26 cellular contexts compared by ENCODE assay signal in the genomic region with DNA sequence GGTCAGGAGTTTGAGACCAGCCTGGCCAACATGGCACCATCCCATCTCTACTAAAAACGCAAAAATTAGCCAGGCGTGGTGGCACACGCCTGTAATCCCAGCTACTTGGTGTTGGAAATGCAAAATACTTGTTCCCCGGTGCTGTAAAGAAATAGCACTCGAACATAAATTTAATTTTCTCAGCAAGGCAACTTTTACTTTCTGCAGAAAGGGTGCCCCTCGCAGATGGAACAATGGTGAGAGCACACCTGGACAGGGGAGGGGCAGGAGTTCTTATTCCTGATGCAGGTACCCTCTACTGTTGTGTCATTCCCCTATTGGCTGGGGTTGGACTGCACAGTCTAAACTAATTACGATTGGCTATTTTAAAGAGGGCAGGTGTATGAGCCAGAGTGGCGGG.
DNase-seq lines count a peak whose midpoint lies in the region; ATAC-seq, FAIRE-seq and TF ChIP-seq lines count a peak whose summit lies in the region.
"Had no signal": no experiment of that assay in that cellular context is flagged by ENCODE, and none has a peak within 500 bp of the region (broad histone marks: within the 10 kb centered on the region; RNA-seq: fewer than 3 reads in every experiment).

No MANE protein-coding gene starts in this region.

- H3K4me2 ChIP-seq in GM23338 (no peak overlapping the region), HCT116 (ENCODE audit: low read length) (no peak overlapping the region), GM12878 (ENCODE audit: control insufficient read depth, insufficient read depth) (no peak overlapping the region)
- H3K4me2 ChIP-seq: A549; BLaER1 treated with 17β-estradiol and CSF1 and Interleukin-3, amounts not matched to agents 10 nM and 100 nM had no signal

- BruUV-seq in HCT116 (replicated peaks; lab: Mats Ljungman, UMichigan), result no TSS peak
- BruUV-seq in GM12878 (replicated peaks; lab: Mats Ljungman, UMichigan), result no TSS peak

- peaks cover 6% of the 10 kb centered on the region in 2 experiments; a peak in 2 of 4 replicates for H3K9me3 ChIP-seq in HCT116 (ENCODE audit: control insufficient read depth in 1 of 2, insufficient read depth in 1 of 2, low read depth in 1 of 2, low read length in 2 of 2)
- H3K9me3 ChIP-seq in GM12878 (replicated peaks; ENCODE audit: control insufficient read depth, insufficient read depth, low read length), result peaks cover 2% of the 10 kb centered on the region; the same call in 1 of the 3 replicates
- H3K9me3 ChIP-seq in endodermal cell (ENCODE audit: control insufficient read depth, low read length), result peaks cover 33% of the 10 kb centered on the region
- H3K9me3 ChIP-seq: BE2C had no signal

- H3K4me1 Mint-ChIP-seq in GM23338, result peaks cover 11% of the 10 kb centered on the region
- peaks cover 4% of the 10 kb centered on the region for H3K4me1 Mint-ChIP-seq in endodermal cell
- no peaks in the 10 kb centered on the region for H3K4me1 Mint-ChIP-seq in activated T-cell treated with anti-CD3 and anti-CD28 coated beads, Interleukin-2, amount 50 U/mL, for 24 hours (ENCODE audit: low read depth)
- H3K4me1 Mint-ChIP-seq: CD14-positive monocyte; CD8-positive, alpha-beta memory T cell had no signal

- POLR2A ChIA-PET in HCT116 (lab: Charles Lee) (no interaction called here), GM12878 (lab: Charles Lee) (no interaction called here), RWPE1 (lab: Yijun Ruan, JAX; ENCODE audit: low non-redundant PET) (no interaction called here)

- TF ChIP-seq CTCF in GM23338 (conservative IDR thresholded peaks at IDR 0.05; ENCODE audit: low read depth in 2 of 2), result no peak
- TF ChIP-seq CTCF in HCT116 (IDR thresholded peaks at IDR 0.05 in 2 of 3, conservative IDR thresholded peaks at IDR 0.05 in 1 of 3; ENCODE audit: borderline replicate concordance in 1 of 3, insufficient read depth in 1 of 3, low read depth in 2 of 3, low read length in 2 of 3), result no peak
- TF ChIP-seq CTCF in GM12878 (IDR thresholded peaks at IDR 0.05 in 2 of 3, conservative IDR thresholded peaks at IDR 0.05 in 1 of 3; ENCODE audit: control insufficient read depth in 2 of 3, extremely low read depth in 1 of 3, insufficient read depth in 1 of 3, low read depth in 3 of 3, low read length in 3 of 3), result no peak
- no peak for TF ChIP-seq CTCF in endodermal cell (conservative IDR thresholded peaks at IDR 0.05)
- TF ChIP-seq CTCF in RWPE1 (conservative IDR thresholded peaks at IDR 0.05; ENCODE audit: low read depth), result no peak

- peaks cover 23% of the 10 kb centered on the region for H3K36me3 ChIP-seq in GM23338 (ENCODE audit: insufficient read depth)
- no peaks in the 10 kb centered on the region for H3K36me3 ChIP-seq in HCT116 (ENCODE audit: control insufficient read depth in 1 of 2, insufficient read depth in 2 of 2, low read length in 2 of 2)
- H3K36me3 ChIP-seq in GM12878 (ENCODE audit: control insufficient read depth in 2 of 2, insufficient read depth in 2 of 2, low read length in 1 of 2), result no peaks in the 10 kb centered on the region
- H3K36me3 ChIP-seq in endodermal cell (ENCODE audit: control insufficient read depth, insufficient read depth, low read length), result no peaks in the 10 kb centered on the region
- H3K36me3 ChIP-seq: BE2C had no signal

- H4K20me1 ChIP-seq in GM23338 (replicated peaks; ENCODE audit: insufficient read depth) (no peaks in the 10 kb centered on the region; the same call in 1 of the 2 replicates), HCT116 (ENCODE audit: insufficient read depth) (no peaks in the 10 kb centered on the region), GM12878 (ENCODE audit: control insufficient read depth, insufficient read depth) (no peaks in the 10 kb centered on the region)
- H4K20me1 ChIP-seq: BLaER1 treated with 17β-estradiol and CSF1 and Interleukin-3, amounts not matched to agents 10 nM and 100 nM had no signal

- H3K4me3 Mint-ChIP-seq in GM23338, result no peak overlapping the region; the same call in 2 of the 3 replicates
- no peak overlapping the region for H3K4me3 Mint-ChIP-seq in endodermal cell
- no peak overlapping the region for H3K4me3 Mint-ChIP-seq in activated T-cell treated with anti-CD3 and anti-CD28 coated beads, Interleukin-2, amount 50 U/mL, for 24 hours
- H3K4me3 Mint-ChIP-seq: CD14-positive monocyte; CD4-positive, alpha-beta T cell; CD8-positive, alpha-beta memory T cell had no signal

- no peak for TF ChIP-seq EP300 in GM12878 (IDR thresholded peaks at IDR 0.05; ENCODE audit: borderline replicate concordance in 1 of 2, control insufficient read depth in 1 of 2, low read depth in 2 of 2, low read length in 2 of 2)

- H3K27me3 ChIP-seq in GM23338 (ENCODE audit: insufficient read depth) (no peaks in the 10 kb centered on the region), HCT116 (ENCODE audit: insufficient read depth, low read length) (no peaks in the 10 kb centered on the region), GM12878 (replicated peaks in 1 of 2; ENCODE audit: control insufficient read depth in 2 of 2, insufficient read depth in 2 of 2, low read length in 1 of 2) (no peaks in the 10 kb centered on the region), endodermal cell (ENCODE audit: control insufficient read depth, insufficient read depth, low read length, poor library complexity, severe bottlenecking) (no peaks in the 10 kb centered on the region)
- H3K27me3 ChIP-seq: BE2C; BLaER1 treated with 17β-estradiol and CSF1 and Interleukin-3, amounts not matched to agents 10 nM and 100 nM had no signal

- CTCF ChIA-PET in HCT116 (lab: Charles Lee), result no interaction called here
- CTCF ChIA-PET in GM12878 (lab: Yijun Ruan, JAX), result no interaction called here
- CTCF ChIA-PET in RWPE1 (lab: Yijun Ruan, JAX), result no interaction called here

- H3K9ac ChIP-seq in HCT116 (ENCODE audit: low read length) (no peak overlapping the region), GM12878 (ENCODE audit: control insufficient read depth, insufficient read depth, low read length) (no peak overlapping the region), endodermal cell (ENCODE audit: extremely low read depth, low read length, poor library complexity, severe bottlenecking) (no peak overlapping the region)
- H3K9ac ChIP-seq: BLaER1 treated with 17β-estradiol and CSF1 and Interleukin-3, amounts not matched to agents 10 nM and 100 nM had no signal

- peaks cover 7% of the 10 kb centered on the region; the same call in 1 of the 2 replicates for H3F3A ChIP-seq in GM23338 (replicated peaks; ENCODE audit: low read depth)

- in situ Hi-C loops in GM12878 (cut with MboI), result no loop called here

- H3K4me3 ChIP-seq in GM23338 (no peak overlapping the region), HCT116 (replicated peaks in 1 of 2; ENCODE audit: low read depth in 1 of 2, low read length in 2 of 2) (no peak overlapping the region), GM12878 (no peak overlapping the region), endodermal cell (ENCODE audit: low read length) (peak overlapping the region; percentile 5)
- H3K4me3 ChIP-seq: A549; BLaER1 treated with 17β-estradiol and CSF1 and Interleukin-3, amounts not matched to agents 10 nM and 100 nM had no signal

- H3K4me1 ChIP-seq in GM23338 (ENCODE audit: insufficient read depth) (peaks cover 22% of the 10 kb centered on the region), HCT116 (ENCODE audit: control insufficient read depth in 1 of 2, insufficient read depth in 2 of 2, low read length in 2 of 2) (no peaks in the 10 kb centered on the region), GM12878 (ENCODE audit: control insufficient read depth, insufficient read depth, low read length) (no peaks in the 10 kb centered on the region), endodermal cell (ENCODE audit: control insufficient read depth, insufficient read depth, low read length) (peaks cover 2% of the 10 kb centered on the region)
- H3K4me1 ChIP-seq: A549; BE2C; BLaER1 treated with 17β-estradiol and CSF1 and Interleukin-3, amounts not matched to agents 10 nM and 100 nM had no signal

- H3K79me2 ChIP-seq in GM23338 (replicated peaks; ENCODE audit: insufficient read depth) (peaks cover 58% of the 10 kb centered on the region; the same call in 1 of the 2 replicates), HCT116 (ENCODE audit: insufficient read depth, low read length) (no peaks in the 10 kb centered on the region), GM12878 (ENCODE audit: control insufficient read depth, insufficient read depth, low read length) (no peaks in the 10 kb centered on the region)

- H3K27ac Mint-ChIP-seq in GM23338 (no peak overlapping the region), endodermal cell (no peak overlapping the region)
- H3K27ac Mint-ChIP-seq in activated T-cell treated with anti-CD3 and anti-CD28 coated beads, Interleukin-2, amount 50 U/mL, for 24 hours, result no peak overlapping the region
- H3K27ac Mint-ChIP-seq: CD14-positive monocyte; CD4-positive, alpha-beta T cell; CD8-positive, alpha-beta memory T cell had no signal

- 28% methylated on average over 8 of the region's 8 CpGs for WGBS in GM12878 (ENCODE audit: insufficient coverage, insufficient replicate concordance, low lambda C conversion rate, missing lambda C conversion rate)
- 90 to 92% methylated on average over 4 to 8 of the region's 8 CpGs for WGBS in endodermal cell (ENCODE audit: insufficient coverage in 1 of 2, insufficient read length in 1 of 2), 2 experiments

- intact Hi-C loops in HCT116 (cut with micrococcal nuclease), result no loop called here
- intact Hi-C loops in GM12878 (cut with micrococcal nuclease; ENCODE audit: unreplicated experiment), result no loop called here

- DNase-seq in GM23338 (ENCODE audit: low spot score) (no peak), HCT116 (ENCODE audit: low read depth, low spot score) (no peak), GM12878 (ENCODE audit: low read depth, low spot score) (no peak), endodermal cell (no peak), RWPE1 (ENCODE audit: low spot score) (no peak), hippocampal formation (lab: John Stamatoyannopoulos, UW) (no peak)
- DNase-seq in activated T-cell treated with anti-CD3 and anti-CD28 coated beads, Interleukin-2, amount 50 U/mL, for 24 hours, result no peak
- DNase-seq: 8988T; ACHN; AML-193; BE2C; CD4-positive, alpha-beta T cell; CD8-positive, alpha-beta memory T cell; DMS 273 treated with DMSO at 0.1 percent for 48 hours; DMS79; EL; GF-D8; GOT3; H7 had no signal

- peaks cover 64% of the 10 kb centered on the region for H3K9me3 Mint-ChIP-seq in GM23338
- H3K9me3 Mint-ChIP-seq in endodermal cell, result peaks cover 50% of the 10 kb centered on the region
- peaks cover 10% of the 10 kb centered on the region for H3K9me3 Mint-ChIP-seq in activated T-cell treated with anti-CD3 and anti-CD28 coated beads, Interleukin-2, amount 50 U/mL, for 24 hours

- H3K27me3 Mint-ChIP-seq in GM23338 (ENCODE audit: insufficient read depth, low read depth, poor library complexity) (peaks cover 7% of the 10 kb centered on the region), endodermal cell (ENCODE audit: insufficient read depth) (no peaks in the 10 kb centered on the region)
- peaks cover 7% of the 10 kb centered on the region for H3K27me3 Mint-ChIP-seq in activated T-cell treated with anti-CD3 and anti-CD28 coated beads, Interleukin-2, amount 50 U/mL, for 24 hours

- TF ChIP-seq POLR2A in HCT116 (IDR thresholded peaks at IDR 0.05; ENCODE audit: borderline replicate concordance, extremely low read depth, insufficient read depth, insufficient read length) (no peak), GM12878 (IDR thresholded peaks at IDR 0.05; ENCODE audit: low read depth, low read length) (no peak), GM18505 (IDR thresholded peaks at IDR 0.05; ENCODE audit: borderline replicate concordance, extremely low read depth, insufficient read depth, insufficient read length) (no peak)

- RAD21 ChIA-PET in HCT116 (lab: Charles Lee; ENCODE audit: low non-redundant PET in 1 of 2, low total read pairs in 2 of 2, uncharacterized antibody in 2 of 2, unreplicated experiment in 2 of 2), result no interaction called here
- RAD21 ChIA-PET in GM12878 (lab: Charles Lee; ENCODE audit: unreplicated experiment), result no interaction called here

- no peak for FAIRE-seq in GM12878 (lab: Jason Lieb, UNC)
- FAIRE-seq: A549, D721Med, GM12892, GM19239 had no signal

- peaks cover 73% of the 10 kb centered on the region for H3K36me3 Mint-ChIP-seq in GM23338 (ENCODE audit: low read depth)
- H3K36me3 Mint-ChIP-seq in endodermal cell (ENCODE audit: low read depth), result peaks cover 27% of the 10 kb centered on the region
- H3K36me3 Mint-ChIP-seq in activated T-cell treated with anti-CD3 and anti-CD28 coated beads, Interleukin-2, amount 50 U/mL, for 24 hours (ENCODE audit: low read depth), result no peaks in the 10 kb centered on the region
- H3K36me3 Mint-ChIP-seq: CD14-positive monocyte had no signal

- H3K27ac ChIP-seq in GM23338 (ENCODE audit: low read depth) (peak overlapping the region; percentile 46; the same call in 1 of the 2 replicates), HCT116 (ENCODE audit: low read depth, low read length) (no peak overlapping the region), GM12878 (ENCODE audit: control insufficient read depth, insufficient read depth) (no peak overlapping the region), endodermal cell (ENCODE audit: low read depth, low read length) (no peak overlapping the region), RWPE1 (no peak overlapping the region)
- H3K27ac ChIP-seq: A549; BLaER1 treated with 17β-estradiol and CSF1 and Interleukin-3, amounts not matched to agents 10 nM and 100 nM had no signal

- TF ChIP-seq RAD21 in HCT116 (IDR thresholded peaks at IDR 0.05; ENCODE audit: low read depth), result no peak
- TF ChIP-seq RAD21 in GM12878 (IDR thresholded peaks at IDR 0.05; ENCODE audit: insufficient read depth, low read depth, low read length), result no peak

- no peak overlapping the region for H2AFZ ChIP-seq in GM23338
- no peak overlapping the region for H2AFZ ChIP-seq in HCT116 (ENCODE audit: low read depth, low read length, poor library complexity, severe bottlenecking)
- no peak overlapping the region for H2AFZ ChIP-seq in GM12878 (ENCODE audit: control insufficient read depth, low read depth, low read length)

- 0 out of 2 replicates have a peak, but pooled peaks cover 5% of the 10 kb centered on the region for H3K9me2 ChIP-seq in GM23338 (ENCODE audit: insufficient read depth)
- no peaks in the 10 kb centered on the region for H3K9me2 ChIP-seq in HCT116 (ENCODE audit: insufficient read depth)

- ATAC-seq in GM23338, result no peak
- ATAC-seq in HCT116, result no peak
- ATAC-seq in GM12878, result no peak
- ATAC-seq in GM18505 (IDR thresholded peaks at IDR 0.05; ENCODE audit: unreplicated experiment), result no peak
- ATAC-seq: A549 had no signal

- SMC1A ChIA-PET in GM12878 (lab: Charles Lee; ENCODE audit: uncharacterized antibody, unreplicated experiment), result no interaction called here
